ENCODE assay signal across 2 cellular contexts in the genomic region with DNA sequence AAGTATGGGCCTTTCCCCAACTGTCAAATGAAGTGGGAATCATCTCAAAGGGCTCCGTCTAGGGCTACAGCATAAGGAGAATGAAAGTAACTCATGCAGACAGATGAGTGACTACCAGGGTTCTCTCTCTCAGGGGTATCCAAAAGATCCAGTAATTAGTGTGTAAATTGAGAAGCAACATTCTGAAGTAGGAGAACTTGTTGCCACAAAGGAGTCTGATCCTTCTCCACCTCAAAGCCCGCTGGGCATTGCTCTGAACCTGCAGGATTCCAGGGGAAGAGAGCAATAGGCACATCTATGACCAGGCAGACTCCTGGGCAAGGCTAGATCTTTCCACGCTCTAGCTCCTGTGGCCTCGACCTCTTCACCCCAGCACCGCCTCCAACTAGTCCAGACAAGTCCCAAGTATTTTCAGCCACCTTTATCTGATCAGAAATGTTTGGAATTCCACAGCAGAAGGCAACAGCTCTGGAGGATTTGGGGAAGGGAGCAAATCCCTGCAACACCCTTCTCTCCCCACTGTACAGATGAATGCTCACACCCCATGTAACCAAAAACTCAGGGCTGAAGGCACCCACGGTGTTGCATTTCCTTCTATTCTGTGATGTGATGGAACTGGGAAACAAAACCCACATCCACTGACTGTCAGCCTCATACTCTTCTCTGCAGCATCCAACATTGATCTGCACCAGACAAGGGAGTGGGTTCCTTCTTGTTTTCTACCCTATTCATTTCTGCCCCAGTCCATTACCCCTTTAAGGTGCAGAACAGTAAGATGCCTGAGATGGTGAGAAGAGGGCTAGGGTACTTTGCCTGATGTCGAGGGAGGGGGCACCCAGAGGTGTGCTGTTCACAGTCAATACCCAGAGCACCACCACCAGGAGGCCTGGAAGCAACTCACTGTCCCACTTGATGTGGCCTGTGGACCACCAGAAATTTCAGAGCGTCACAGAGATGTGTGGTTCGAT.
TF ChIP-seq lines count a peak whose summit lies in the region.

No MANE protein-coding gene starts in this region.

TF ChIP-seq in SK-N-SH treated with all-trans-retinoic acid at 6 μM for 48 hours, 23 proteins besides CTCF, POLR2A, EP300 and RAD21 (continued from another document):
- TF ChIP-seq, protein P1, sequence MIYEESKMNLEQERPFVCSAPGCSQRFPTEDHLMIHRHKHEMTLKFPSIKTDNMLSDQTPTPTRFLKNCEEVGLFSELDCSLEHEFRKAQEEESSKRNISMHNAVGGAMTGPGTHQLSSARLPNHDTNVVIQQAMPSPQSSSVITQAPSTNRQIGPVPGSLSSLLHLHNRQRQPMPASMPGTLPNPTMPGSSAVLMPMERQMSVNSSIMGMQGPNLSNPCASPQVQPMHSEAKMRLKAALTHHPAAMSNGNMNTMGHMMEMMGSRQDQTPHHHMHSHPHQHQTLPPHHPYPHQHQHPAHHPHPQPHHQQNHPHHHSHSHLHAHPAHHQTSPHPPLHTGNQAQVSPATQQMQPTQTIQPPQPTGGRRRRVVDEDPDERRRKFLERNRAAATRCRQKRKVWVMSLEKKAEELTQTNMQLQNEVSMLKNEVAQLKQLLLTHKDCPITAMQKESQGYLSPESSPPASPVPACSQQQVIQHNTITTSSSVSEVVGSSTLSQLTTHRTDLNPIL (CRISPR knock-in tag; IDR thresholded peaks at IDR 0.05; ENCODE audit: low read depth), result no peak
- peak; percentile 42; the same call in 1 of the 2 replicates for TF ChIP-seq ISL1 (CRISPR knock-in tag; IDR thresholded peaks at IDR 0.05)
- TF ChIP-seq ESRRG (CRISPR knock-in tag; IDR thresholded peaks at IDR 0.05), result no peak
- no peak for TF ChIP-seq PATZ1 (CRISPR knock-in tag; IDR thresholded peaks at IDR 0.05; ENCODE audit: borderline replicate concordance)
- no peak for TF ChIP-seq ZC3H10 (CRISPR knock-in tag; IDR thresholded peaks at IDR 0.05)
- TF ChIP-seq ZFP30 (CRISPR knock-in tag; IDR thresholded peaks at IDR 0.05), result no peak
- no peak for TF ChIP-seq OSR1 (CRISPR knock-in tag; IDR thresholded peaks at IDR 0.05)

TF ChIP-seq in endothelial cell of umbilical vein, 7 proteins besides CTCF, POLR2A, EP300 and RAD21 (continued from another document):
- no peak for TF ChIP-seq MAX (IDR thresholded peaks at IDR 0.05; ENCODE audit: insufficient read depth, insufficient read length)
- peak; percentile 30 for TF ChIP-seq GATA2 (IDR thresholded peaks at IDR 0.05; ENCODE audit: insufficient read depth, insufficient read length, low read depth, low read length)
- no peak for TF ChIP-seq JUN (IDR thresholded peaks at IDR 0.05; ENCODE audit: borderline replicate concordance, insufficient read depth, insufficient read length, low read depth)
- no peak for TF ChIP-seq EZH2 (IDR thresholded peaks at IDR 0.05; ENCODE audit: borderline replicate concordance, low read depth, low read length, severe bottlenecking)
